9 cellular contexts compared by ENCODE assay signal in the genomic region with DNA sequence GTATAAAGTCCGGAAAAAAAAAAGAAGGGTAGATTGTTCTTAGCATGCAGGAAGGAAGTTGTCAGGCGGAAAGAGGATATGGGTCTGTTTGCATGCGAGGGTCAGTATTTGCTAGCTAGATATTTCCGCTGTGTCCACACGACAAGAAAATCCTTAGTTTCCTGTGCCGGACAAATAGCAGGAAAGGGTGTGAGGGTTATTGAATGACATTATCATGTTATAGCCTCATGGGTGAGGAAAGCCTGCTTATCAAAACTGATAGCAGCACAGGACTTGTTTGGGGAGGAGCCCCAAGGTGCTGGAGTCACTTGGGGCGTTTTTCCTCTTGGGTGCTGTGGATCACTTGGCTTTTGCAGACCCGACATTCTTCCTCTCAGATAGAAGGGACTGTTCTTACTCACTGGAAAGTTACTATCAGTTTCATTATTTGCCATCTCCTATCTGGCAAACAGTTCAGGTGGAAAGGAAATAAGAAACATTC.
A peak's percentile ranks its signal among the peaks of the same experiment; 100 is the strongest.
DNase-seq lines count a peak whose midpoint lies in the region; ATAC-seq and TF ChIP-seq lines count a peak whose summit lies in the region.
"Had no signal": no experiment of that assay in that cellular context is flagged by ENCODE, and none has a peak within 500 bp of the region (broad histone marks: within the 10 kb centered on the region; RNA-seq: fewer than 3 reads in every experiment).

No MANE protein-coding gene starts in this region.

- ATAC-seq in HG03565 (IDR thresholded peaks at IDR 0.05; ENCODE audit: unreplicated experiment) (peak; percentile 61), GM21381 (IDR thresholded peaks at IDR 0.05; ENCODE audit: unreplicated experiment) (no peak)
- ATAC-seq in stimulated activated memory B cell treated with anti-CD40 and anti-IgM and Interleukin-4, amounts not matched to agents 10 μg/mL and 1 μg/mL and 100 μg/mL, for 72 hours: peak; percentile 47
- ATAC-seq: A549 had no signal

- peaks cover 9% of the 10 kb centered on the region for H3K4me1 Mint-ChIP-seq in activated CD4-positive, alpha-beta T cell treated with anti-CD3 and anti-CD28 coated beads, Interleukin-2, amount 10 ng/mL, durations not matched to agents 24 days and 14 days
- peaks cover 10% of the 10 kb centered on the region for H3K4me1 Mint-ChIP-seq in stimulated activated memory B cell treated with anti-CD40 and anti-IgM and Interleukin-4, amounts not matched to agents 10 μg/mL and 1 μg/mL and 100 μg/mL, for 72 hours

- no peak for TF ChIP-seq CTCF in fibroblast of lung (conservative IDR thresholded peaks at IDR 0.05 in 1 of 2, IDR thresholded peaks at IDR 0.05 in 1 of 2; ENCODE audit: low read depth in 1 of 2, low read length in 2 of 2)

- H3K4me1 ChIP-seq in fibroblast of lung (ENCODE audit: control insufficient read depth, extremely low read depth, insufficient read depth, low read length): peaks cover 4% of the 10 kb centered on the region
- H3K4me1 ChIP-seq: A549 had no signal

- no peaks in the 10 kb centered on the region for H4K20me1 ChIP-seq in fibroblast of lung (ENCODE audit: control insufficient read depth, extremely low read depth, insufficient read depth, low read length)

- peak overlapping the region; percentile 36 for H3K4me3 Mint-ChIP-seq in activated CD4-positive, alpha-beta T cell treated with anti-CD3 and anti-CD28 coated beads, Interleukin-2, amount 10 ng/mL, durations not matched to agents 24 days and 14 days
- peak overlapping the region; percentile 59 for H3K4me3 Mint-ChIP-seq in stimulated activated memory B cell treated with anti-CD40 and anti-IgM and Interleukin-4, amounts not matched to agents 10 μg/mL and 1 μg/mL and 100 μg/mL, for 72 hours

- no peak overlapping the region for H3K9ac ChIP-seq in fibroblast of lung (ENCODE audit: insufficient read depth, low read length)

- H3K79me2 ChIP-seq in fibroblast of lung (ENCODE audit: control insufficient read depth, insufficient read depth, low read length): no peaks in the 10 kb centered on the region

- H3K27me3 Mint-ChIP-seq in activated CD4-positive, alpha-beta T cell treated with anti-CD3 and anti-CD28 coated beads, Interleukin-2, amount 10 ng/mL, durations not matched to agents 24 days and 14 days: no peaks in the 10 kb centered on the region
- peaks cover 21% of the 10 kb centered on the region for H3K27me3 Mint-ChIP-seq in stimulated activated memory B cell treated with anti-CD40 and anti-IgM and Interleukin-4, amounts not matched to agents 10 μg/mL and 1 μg/mL and 100 μg/mL, for 72 hours

- H3K4me3 ChIP-seq in fibroblast of lung (replicated peaks in 1 of 4; ENCODE audit: control extremely low read depth in 1 of 4, insufficient read depth in 1 of 4, low read depth in 3 of 4, low read length in 4 of 4): no peak overlapping the region
- H3K4me3 ChIP-seq: A549 had no signal

- no peaks in the 10 kb centered on the region for H3K27me3 ChIP-seq in fibroblast of lung (ENCODE audit: control insufficient read depth, insufficient read depth, low read length)

- no peaks in the 10 kb centered on the region for H3K36me3 ChIP-seq in fibroblast of lung (ENCODE audit: control insufficient read depth, insufficient read depth, low read length)

- H3K9me3 ChIP-seq in fibroblast of lung (ENCODE audit: control insufficient read depth, insufficient read depth, low read depth, low read length): no peaks in the 10 kb centered on the region
- H3K9me3 ChIP-seq: A549 had no signal

- H2AFZ ChIP-seq in fibroblast of lung (ENCODE audit: low read length): peak overlapping the region; percentile 5

- no peak overlapping the region for H3K27ac ChIP-seq in fibroblast of lung (ENCODE audit: insufficient read depth, low read length)
- H3K27ac ChIP-seq: A549 had no signal

- no peak overlapping the region for H3K4me2 ChIP-seq in fibroblast of lung (ENCODE audit: extremely low read depth, insufficient read depth, low read length)
- H3K4me2 ChIP-seq: A549 had no signal

- DNase-seq in activated CD4-positive, alpha-beta T cell treated with anti-CD3 and anti-CD28 coated beads, Interleukin-2, amount 10 ng/mL, durations not matched to agents 24 days and 14 days: peak; percentile 58
- no peak for DNase-seq in activated CD4-positive, alpha-beta T cell treated with anti-CD3 and anti-CD28 coated beads, Interleukin-2, amount 50 U/mL, for 4 hours
- DNase-seq in fibroblast of lung (ENCODE audit: low read depth in 2 of 2) (no peak), mucosa of gallbladder (ENCODE audit: low spot score) (no peak), HCEC 1CT (no peak)

- no peak overlapping the region for H3K27ac Mint-ChIP-seq in activated CD4-positive, alpha-beta T cell treated with anti-CD3 and anti-CD28 coated beads, Interleukin-2, amount 10 ng/mL, durations not matched to agents 24 days and 14 days
- H3K27ac Mint-ChIP-seq in stimulated activated memory B cell treated with anti-CD40 and anti-IgM and Interleukin-4, amounts not matched to agents 10 μg/mL and 1 μg/mL and 100 μg/mL, for 72 hours: peak overlapping the region; percentile 56

- intact Hi-C loops in activated CD4-positive, alpha-beta T cell treated with anti-CD3 and anti-CD28 coated beads, Interleukin-2, amount 10 ng/mL, durations not matched to agents 24 days and 14 days (cut with micrococcal nuclease): loop anchor here (2.0 kb wide), 1 partner anchor 14 kb away; no protein-coding TSS in a partner anchor

- H3K9me3 Mint-ChIP-seq in activated CD4-positive, alpha-beta T cell treated with anti-CD3 and anti-CD28 coated beads, Interleukin-2, amount 10 ng/mL, durations not matched to agents 24 days and 14 days: no peaks in the 10 kb centered on the region
- no peaks in the 10 kb centered on the region for H3K9me3 Mint-ChIP-seq in stimulated activated memory B cell treated with anti-CD40 and anti-IgM and Interleukin-4, amounts not matched to agents 10 μg/mL and 1 μg/mL and 100 μg/mL, for 72 hours

- no peaks in the 10 kb centered on the region for H3K36me3 Mint-ChIP-seq in activated CD4-positive, alpha-beta T cell treated with anti-CD3 and anti-CD28 coated beads, Interleukin-2, amount 10 ng/mL, durations not matched to agents 24 days and 14 days (ENCODE audit: low read depth)
- H3K36me3 Mint-ChIP-seq in stimulated activated memory B cell treated with anti-CD40 and anti-IgM and Interleukin-4, amounts not matched to agents 10 μg/mL and 1 μg/mL and 100 μg/mL, for 72 hours: no peaks in the 10 kb centered on the region
